ENCODE assay signal across 29 cellular contexts in the genomic region with DNA sequence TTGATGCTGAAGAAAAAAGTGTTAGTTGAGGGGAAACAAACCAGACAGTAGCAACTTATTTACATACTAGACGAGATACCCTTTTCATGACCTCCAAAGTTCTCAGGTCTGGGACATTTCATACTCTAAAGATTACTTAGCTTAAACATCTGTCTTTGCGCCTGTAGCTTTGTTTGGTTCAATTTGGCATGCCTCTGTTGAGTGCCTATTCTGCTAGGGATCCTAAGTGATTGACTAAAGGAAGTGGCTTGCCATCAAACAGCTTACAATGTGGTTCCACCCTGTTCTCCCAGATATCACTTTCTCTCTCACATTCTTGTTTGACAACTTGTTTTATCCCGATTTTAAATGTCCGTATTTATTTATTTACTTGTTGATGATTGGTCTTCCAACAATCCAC.
A peak's percentile ranks its signal among the peaks of the same experiment; 100 is the strongest.
DNase-seq lines count a peak whose midpoint lies in the region; ATAC-seq and TF ChIP-seq lines count a peak whose summit lies in the region.
"Had no signal": no experiment of that assay in that cellular context is flagged by ENCODE, and none has a peak within 500 bp of the region (broad histone marks: within the 10 kb centered on the region; RNA-seq: fewer than 3 reads in every experiment).

No MANE protein-coding gene starts in this region.

- H3K27ac Mint-ChIP-seq in activated CD4-positive, alpha-beta T cell treated with anti-CD3 and anti-CD28 coated beads, Interleukin-2, amount 10 ng/mL, durations not matched to agents 7 days and 5 days: peak overlapping the region; percentile 0
- peak overlapping the region in 8 of 9 donors; percentile 4 to 86 (median 64) for H3K27ac Mint-ChIP-seq in naive thymus-derived CD4-positive, alpha-beta T cell
- H3K27ac Mint-ChIP-seq: B cell; memory B cell; progenitor cell of endocrine pancreas; stimulated activated naive CD8-positive, alpha-beta T cell treated with anti-CD3 and anti-CD28 coated beads, Interleukin-15, amount 100 ng/mL, for 72 hours had no signal

- no peaks in the 10 kb centered on the region for H3K36me3 ChIP-seq in SJCRH30
- no peaks in the 10 kb centered on the region for H3K36me3 ChIP-seq in naive thymus-derived CD4-positive, alpha-beta T cell (ENCODE audit: control insufficient read depth in 2 of 3, insufficient read depth in 3 of 3, low read length in 3 of 3)
- no peaks in the 10 kb centered on the region for H3K36me3 ChIP-seq in aorta (ENCODE audit: control insufficient read depth in 1 of 2, insufficient read depth in 2 of 2, low read length in 1 of 2)
- H3K36me3 ChIP-seq in esophagus squamous epithelium: no peaks in the 10 kb centered on the region
- H3K36me3 ChIP-seq: thoracic aorta, vagina had no signal

- H3K27me3 ChIP-seq in SJCRH30 (no peaks in the 10 kb centered on the region), aorta (ENCODE audit: control insufficient read depth in 1 of 2, insufficient read depth in 2 of 2, low read length in 1 of 2) (no peaks in the 10 kb centered on the region), esophagus squamous epithelium (no peaks in the 10 kb centered on the region)
- no peaks in the 10 kb centered on the region for H3K27me3 ChIP-seq in naive thymus-derived CD4-positive, alpha-beta T cell (ENCODE audit: control insufficient read depth in 2 of 2, insufficient read depth in 2 of 2, low read length in 2 of 2)
- H3K27me3 ChIP-seq: foreskin keratinocyte, vagina had no signal

- peaks cover 13% of the 10 kb centered on the region for H3K36me3 Mint-ChIP-seq in activated CD4-positive, alpha-beta T cell treated with anti-CD3 and anti-CD28 coated beads, Interleukin-2, amount 10 ng/mL, durations not matched to agents 7 days and 5 days (ENCODE audit: low read depth)
- H3K36me3 Mint-ChIP-seq in naive thymus-derived CD4-positive, alpha-beta T cell: peaks cover 0 to 10% (median 0%) of the 10 kb centered on the region in 5 donors
- H3K36me3 Mint-ChIP-seq: memory B cell had no signal

- H3K9me3 ChIP-seq in SJCRH30 (replicated peaks) (no peaks in the 10 kb centered on the region; the same call in 1 of the 2 replicates), aorta (ENCODE audit: control insufficient read depth, low read length) (no peaks in the 10 kb centered on the region), esophagus squamous epithelium (no peaks in the 10 kb centered on the region)
- H3K9me3 ChIP-seq in naive thymus-derived CD4-positive, alpha-beta T cell (ENCODE audit: control insufficient read depth in 2 of 3, low read length in 3 of 3): no peaks in the 10 kb centered on the region
- H3K9me3 ChIP-seq: thoracic aorta, vagina had no signal

- no peak for TF ChIP-seq POLR2A in esophagus squamous epithelium (IDR thresholded peaks at IDR 0.05)

- H3K4me1 ChIP-seq in SJCRH30: peaks cover 36% of the 10 kb centered on the region
- peaks cover 0 to 20% of the 10 kb centered on the region in 2 donors for H3K4me1 ChIP-seq in naive thymus-derived CD4-positive, alpha-beta T cell (ENCODE audit: control insufficient read depth in 2 of 2, insufficient read depth in 2 of 2, low read length in 2 of 2)
- peaks cover 0 to 1% of the 10 kb centered on the region in 2 donors for H3K4me1 ChIP-seq in aorta (ENCODE audit: control insufficient read depth in 1 of 2, insufficient read depth in 2 of 2, low read length in 2 of 2)
- H3K4me1 ChIP-seq in esophagus squamous epithelium: no peaks in the 10 kb centered on the region
- H3K4me1 ChIP-seq: foreskin keratinocyte, vagina had no signal

- 82 to 86% methylated on average over 4 of the region's 4 CpGs for WGBS in aorta, 2 donors
- WGBS in esophagus squamous epithelium, 2 donors: 55 to 61% methylated on average over 4 of the region's 4 CpGs

- H3K4me3 ChIP-seq in SJCRH30 (no peak overlapping the region), aorta (ENCODE audit: low read length in 2 of 2) (no peak overlapping the region), esophagus squamous epithelium (no peak overlapping the region)
- H3K4me3 ChIP-seq in naive thymus-derived CD4-positive, alpha-beta T cell (ENCODE audit: low read length): no peak overlapping the region
- H3K4me3 ChIP-seq: thoracic aorta, vagina had no signal

- no peaks in the 10 kb centered on the region for H3K27me3 Mint-ChIP-seq in activated CD4-positive, alpha-beta T cell treated with anti-CD3 and anti-CD28 coated beads, Interleukin-2, amount 10 ng/mL, durations not matched to agents 7 days and 5 days
- H3K27me3 Mint-ChIP-seq in naive thymus-derived CD4-positive, alpha-beta T cell: peaks cover 0 to 5% (median 0%) of the 10 kb centered on the region in 5 donors
- H3K27me3 Mint-ChIP-seq: B cell; memory B cell; progenitor cell of endocrine pancreas; stimulated activated naive CD8-positive, alpha-beta T cell treated with anti-CD3 and anti-CD28 coated beads, Interleukin-15, amount 100 ng/mL, for 72 hours had no signal

- peak; percentile 32 for ATAC-seq in naive thymus-derived CD4-positive, alpha-beta T cell
- no peak for ATAC-seq in aorta (ENCODE audit: low FRiP score)
- ATAC-seq: esophagus mucosa; foreskin keratinocyte; left lobe of liver; sciatic nerve; stimulated activated naive CD8-positive, alpha-beta T cell treated with anti-CD3 and anti-CD28 coated beads, Interleukin-15, amount 100 ng/mL, for 72 hours had no signal

- H3K9me3 Mint-ChIP-seq in activated CD4-positive, alpha-beta T cell treated with anti-CD3 and anti-CD28 coated beads, Interleukin-2, amount 10 ng/mL, durations not matched to agents 7 days and 5 days: peaks cover 11% of the 10 kb centered on the region
- peaks cover 0 to 9% (median 0%) of the 10 kb centered on the region in 11 donors for H3K9me3 Mint-ChIP-seq in naive thymus-derived CD4-positive, alpha-beta T cell
- H3K9me3 Mint-ChIP-seq: memory B cell; stimulated activated naive CD8-positive, alpha-beta T cell treated with anti-CD3 and anti-CD28 coated beads, Interleukin-15, amount 100 ng/mL, for 72 hours had no signal

- DNase-seq in activated CD4-positive, alpha-beta T cell treated with anti-CD3 and anti-CD28 coated beads, Interleukin-2, amount 10 ng/mL, durations not matched to agents 7 days and 5 days: peak; percentile 18
- no peak for DNase-seq in activated CD4-positive, alpha-beta T cell treated with anti-CD3 and anti-CD28 coated beads, Interleukin-2, amount 50 U/mL, for 1 hour
- peak; percentile 28 for DNase-seq in DMS53 treated with DMSO at 0.1 percent for 48 hours (lab: John Stamatoyannopoulos, UW; ENCODE audit: unreplicated experiment)
- DNase-seq in SJCRH30: peak; percentile 38 to 71
- peak in 6 of 9 donors; percentile 29 to 45 (median 33) for DNase-seq in naive thymus-derived CD4-positive, alpha-beta T cell
- no peak for DNase-seq in aorta
- no peak for DNase-seq in GM20000 (ENCODE audit: low spot score)
- no peak for DNase-seq in esophagus squamous epithelium (lab: John Stamatoyannopoulos, UW)
- DNase-seq: ACHN; activated CD4-positive, CD25-positive, alpha-beta regulatory T cell treated with anti-CD3 and anti-CD28 coated beads, Interleukin-2, amount 50 U/mL, for 72 hours; activated CD8-positive, alpha-beta memory T cell treated with anti-CD3 and anti-CD28 coated beads for 24 hours; activated T-cell treated with anti-CD3 and anti-CD28 coated beads for 4 hours; DMS79; foreskin keratinocyte; head of caudate nucleus; KG1; NCI-H1092 treated with DMSO at 0.1 percent for 48 hours; NCI-H1694 treated with DMSO at 0.1 percent for 48 hours; RPMI8226; stimulated activated CD4-positive, alpha-beta T cell treated with anti-CD3 and anti-CD28 coated beads, Interleukin-2, amount 100 ng/mL, for 48 hours; stimulated activated naive CD8-positive, alpha-beta T cell treated with anti-CD3 and anti-CD28 coated beads, Interleukin-15, amount 100 ng/mL, for 72 hours had no signal

- no peak overlapping the region for H3K4me3 Mint-ChIP-seq in activated CD4-positive, alpha-beta T cell treated with anti-CD3 and anti-CD28 coated beads, Interleukin-2, amount 10 ng/mL, durations not matched to agents 7 days and 5 days
- H3K4me3 Mint-ChIP-seq in naive thymus-derived CD4-positive, alpha-beta T cell: peak overlapping the region in 9 of 10 donors; percentile 11 to 70 (median 41)
- H3K4me3 Mint-ChIP-seq: B cell; memory B cell; stimulated activated naive CD8-positive, alpha-beta T cell treated with anti-CD3 and anti-CD28 coated beads, Interleukin-15, amount 100 ng/mL, for 72 hours had no signal

- POLR2A ChIA-PET in activated CD4-positive, alpha-beta T cell treated with anti-CD3 and anti-CD28 coated beads, Interleukin-2, amount 10 ng/mL, durations not matched to agents 7 days and 5 days (lab: Charles Lee): no interaction called here
- POLR2A ChIA-PET in naive thymus-derived CD4-positive, alpha-beta T cell (lab: Charles Lee): interaction anchor here (1.0 to 1.2 kb wide), 2 partner anchors 32 to 40 kb away, joined by 4 read pairs; no protein-coding TSS in a partner anchor

- intact Hi-C loops in naive thymus-derived CD4-positive, alpha-beta T cell (cut with micrococcal nuclease): loop anchor here in 1 of 2 donors (2.0 to 5.0 kb wide), 2 partner anchors 15 to 47 kb away; no protein-coding TSS in a partner anchor
- intact Hi-C loops in aorta (cut with DNase I): no loop called here
- intact Hi-C loops in esophagus squamous epithelium (cut with DNase I): no loop called here

- CTCF ChIA-PET in activated CD4-positive, alpha-beta T cell treated with anti-CD3 and anti-CD28 coated beads, Interleukin-2, amount 10 ng/mL, durations not matched to agents 7 days and 5 days (lab: Charles Lee): interaction anchor here (0.6 to 1.9 kb wide), 2 partner anchors 10 to 435 kb away, joined by 3 to 5 read pairs; no protein-coding TSS in a partner anchor
- CTCF ChIA-PET in naive thymus-derived CD4-positive, alpha-beta T cell (lab: Charles Lee): interaction anchor here (0.6 to 1.3 kb wide), 5 partner anchors 12 to 177 kb away, joined by 3 to 5 read pairs (median 3); no protein-coding TSS in a partner anchor

- TF ChIP-seq CTCF in GM20000 (IDR thresholded peaks at IDR 0.05; ENCODE audit: extremely low read depth, missing control alignments) (no peak), esophagus squamous epithelium (IDR thresholded peaks at IDR 0.05) (no peak)

- peaks cover 32% of the 10 kb centered on the region for H3K4me1 Mint-ChIP-seq in activated CD4-positive, alpha-beta T cell treated with anti-CD3 and anti-CD28 coated beads, Interleukin-2, amount 10 ng/mL, durations not matched to agents 7 days and 5 days
- peaks cover 14 to 54% (median 45%) of the 10 kb centered on the region in 7 donors for H3K4me1 Mint-ChIP-seq in naive thymus-derived CD4-positive, alpha-beta T cell
- H3K4me1 Mint-ChIP-seq: B cell, memory B cell had no signal

- H3K27ac ChIP-seq in SJCRH30 (peak overlapping the region; percentile 87), aorta (ENCODE audit: low read depth in 1 of 2, low read length in 2 of 2) (no peak overlapping the region), esophagus squamous epithelium (no peak overlapping the region)
- no peak overlapping the region for H3K27ac ChIP-seq in naive thymus-derived CD4-positive, alpha-beta T cell (ENCODE audit: low read depth, low read length)
- H3K27ac ChIP-seq: foreskin keratinocyte, thoracic aorta, vagina had no signal

Comparison
In these comparisons a context has a peak if more than half of its experiments do, and no peak if none do; other contexts are left out.
1. DNase-seq: peak in activated CD4-positive, alpha-beta T cell treated with anti-CD3 and anti-CD28 coated beads, Interleukin-2, amount 10 ng/mL, durations not matched to agents 7 days and 5 days (single experiment), DMS53 treated with DMSO at 0.1 percent for 48 hours (single experiment), SJCRH30 (2 of 2) and naive thymus-derived CD4-positive, alpha-beta T cell (6 of 9); none in activated CD4-positive, alpha-beta T cell treated with anti-CD3 and anti-CD28 coated beads, Interleukin-2, amount 50 U/mL, for 1 hour (single experiment), aorta (0 of 2), GM20000 (single experiment) and esophagus squamous epithelium (single experiment).